Comparison of ENCODE assay signal across 10 cellular contexts in the genomic region with DNA sequence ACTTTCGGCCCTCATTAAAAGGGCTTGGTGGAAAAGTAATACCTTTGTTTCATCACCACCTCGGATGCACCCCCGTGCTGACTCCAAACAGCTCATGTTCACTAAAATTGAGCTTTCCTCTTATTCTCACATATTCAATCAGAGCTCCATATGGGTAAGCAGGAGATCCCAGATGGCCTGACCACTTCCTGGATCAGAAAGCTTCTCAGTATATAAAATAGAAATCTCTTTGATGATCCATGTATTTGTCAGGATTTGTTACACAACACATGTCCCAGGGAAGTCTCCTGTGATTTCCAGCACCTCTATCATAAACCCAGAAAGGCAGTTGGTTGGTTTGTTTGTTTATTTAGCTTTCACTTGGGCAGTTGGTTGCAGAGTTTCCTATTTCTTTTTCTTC.
"Had no signal": no experiment of that assay in that cellular context is flagged by ENCODE, and none has a peak within 500 bp of the region (broad histone marks: within the 10 kb centered on the region; RNA-seq: fewer than 3 reads in every experiment).

No MANE protein-coding gene starts in this region.

- ATAC-seq: activated naive CD8-positive, alpha-beta T cell treated with anti-CD3 and anti-CD28 coated beads, Interleukin-2, amount 50 U/mL, for 24 hours; left lung; stimulated activated effector memory CD8-positive, alpha-beta T cell treated with anti-CD3 and anti-CD28 coated beads, Interleukin-12 subunit alpha, Interleukin-12 subunit beta, amount 100 ng/mL, for 72 hours had no signal

- DNase-seq: activated CD4-positive, alpha-beta memory T cell treated with anti-CD3 and anti-CD28 coated beads for 36 hours; activated CD4-positive, alpha-beta T cell treated with anti-CD3 and anti-CD28 coated beads for 1 hour; activated naive CD8-positive, alpha-beta T cell treated with anti-CD3 and anti-CD28 coated beads, Interleukin-2, amount 50 U/mL, for 24 hours; effector memory CD4-positive, alpha-beta T cell; left lung; ovary; small intestine; tibial artery; uterus had no signal

- H3K4me3 ChIP-seq: left lung, ovary, tibial artery, uterus had no signal
